7 cellular contexts compared by ENCODE assay signal in the genomic region with DNA sequence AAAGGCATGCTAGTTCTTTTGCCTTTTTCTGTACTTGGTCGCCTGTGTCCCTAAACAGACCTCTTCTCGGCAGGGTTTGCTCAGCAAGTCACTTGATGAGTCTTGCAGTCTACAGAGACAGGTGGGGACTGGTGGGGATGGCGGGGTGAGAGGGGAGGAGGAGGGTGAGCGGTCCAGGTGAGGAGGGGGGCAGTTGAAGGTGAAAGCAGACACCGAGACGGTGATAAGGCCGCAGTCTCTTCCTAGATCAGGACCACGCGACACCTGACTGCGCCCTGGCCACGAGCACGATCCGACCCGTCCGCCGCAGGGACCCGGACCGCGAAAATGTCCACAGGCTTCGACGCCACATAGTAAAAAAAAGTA. TPM values are rescaled to one million over a fixed set of nuclear protein-coding genes. Genes with fewer than 3 reads are reported as not detected.
DNase-seq lines count a peak whose midpoint lies in the region; ATAC-seq and TF ChIP-seq lines count a peak whose summit lies in the region.

No MANE protein-coding gene starts in this region.

- no peak for TF ChIP-seq POLR2A in Peyer's patch (IDR thresholded peaks at IDR 0.05)
- TF ChIP-seq POLR2A in transverse colon (IDR thresholded peaks at IDR 0.05) = no peak

- TF ChIP-seq EP300 in transverse colon (IDR thresholded peaks at IDR 0.05; ENCODE audit: low read depth) = no peak

- H3K9me3 Mint-ChIP-seq in mesothelial cell of epicardium = no peaks in the 10 kb centered on the region

- H3K4me3 Mint-ChIP-seq in mesothelial cell of epicardium = peak overlapping the region; percentile 79

- H3K27ac ChIP-seq in Peyer's patch (peak overlapping the region; percentile 68 to 83 (median 73)), transverse colon (peak overlapping the region; percentile 76 to 91 (median 87))

- peak overlapping the region; percentile 72 for H3K27ac Mint-ChIP-seq in mesothelial cell of epicardium

- H3K36me3 ChIP-seq in Peyer's patch = no peaks in the 10 kb centered on the region
- H3K36me3 ChIP-seq in transverse colon = no peaks in the 10 kb centered on the region

- intact Hi-C loops in transverse colon (cut with DNase I; ENCODE audit: low total_unique reads) = no loop called here

- H3K9me3 ChIP-seq in Peyer's patch (no peaks in the 10 kb centered on the region), transverse colon (no peaks in the 10 kb centered on the region)

- H3K27me3 Mint-ChIP-seq in mesothelial cell of epicardium (ENCODE audit: low read depth) = peaks cover 22% of the 10 kb centered on the region

- in situ Hi-C loops in transverse colon (cut with MboI; ENCODE audit: low pct_ligation_motif_present in 1 of 4, low pct_unique_long_range_greater_than_20kb in 1 of 4, low sequenced_read_pairs in 3 of 4) = no loop called here

- H3K4me3 ChIP-seq in Peyer's patch (peak overlapping the region; percentile 65 to 80 (median 66)), choroid plexus epithelial cell (ENCODE audit: low read depth, low read length) (peak overlapping the region; percentile 87), transverse colon (peak overlapping the region; percentile 44 to 63 (median 59))

- peak; percentile 14 for ATAC-seq in GM18499 (IDR thresholded peaks at IDR 0.05; ENCODE audit: insufficient read depth, unreplicated experiment)
- ATAC-seq in HG02852 (IDR thresholded peaks at IDR 0.05; ENCODE audit: unreplicated experiment) = peak; percentile 19
- ATAC-seq in GM19467 (IDR thresholded peaks at IDR 0.05; ENCODE audit: unreplicated experiment) = no peak

- 3 to 40% methylated on average over 1 to 21 of the region's 21 CpGs for WGBS in transverse colon (ENCODE audit: low coverage in 1 of 2), 2 donors

- DNase-seq in Peyer's patch = peak in 1 of 3 donors; percentile 20
- no peak for DNase-seq in choroid plexus epithelial cell (ENCODE audit: low read depth)
- DNase-seq in mesothelial cell of epicardium (ENCODE audit: low spot score in 2 of 2, unreplicated experiment in 2 of 2) = no peak
- no peak for DNase-seq in transverse colon

- H3K36me3 Mint-ChIP-seq in mesothelial cell of epicardium = no peaks in the 10 kb centered on the region

- peaks cover 8% of the 10 kb centered on the region for H3K4me1 Mint-ChIP-seq in mesothelial cell of epicardium

- H3K27me3 ChIP-seq in Peyer's patch (no peaks in the 10 kb centered on the region), transverse colon (no peaks in the 10 kb centered on the region)

- TF ChIP-seq CTCF in Peyer's patch (IDR thresholded peaks at IDR 0.05) = no peak
- TF ChIP-seq CTCF in choroid plexus epithelial cell (conservative IDR thresholded peaks at IDR 0.05; ENCODE audit: low read depth, low read length) = no peak
- no peak for TF ChIP-seq CTCF in mesothelial cell of epicardium (IDR thresholded peaks at IDR 0.05; ENCODE audit: unreplicated experiment)
- TF ChIP-seq CTCF in transverse colon (IDR thresholded peaks at IDR 0.05) = no peak

- H3K4me1 ChIP-seq in Peyer's patch (peaks cover 0 to 7% (median 0%) of the 10 kb centered on the region in 4 donors), transverse colon (peaks cover 0 to 16% (median 6%) of the 10 kb centered on the region in 4 donors)

RNA-seq across cellular contexts. Expression of a gene that starts 0.6 kb away (rescaled TPM):
- total RNA-seq in Peyer's patch = 10 to 100 TPM in 2 of 4 donors, 1 to 10 TPM in 2; 3.5 to 16.5 (median 8.4) TPM
- total RNA-seq in mesothelial cell of epicardium = 26.1 to 27.5 TPM (median 26.8 TPM) in 3 replicates
- 10 to 100 TPM in 2 of 4 donors, 1 to 10 TPM in 2; 4.9 to 38.6 (median 18.3) TPM for total RNA-seq in transverse colon
